ENCODE assay signal across 1 cellular context in the genomic region with DNA sequence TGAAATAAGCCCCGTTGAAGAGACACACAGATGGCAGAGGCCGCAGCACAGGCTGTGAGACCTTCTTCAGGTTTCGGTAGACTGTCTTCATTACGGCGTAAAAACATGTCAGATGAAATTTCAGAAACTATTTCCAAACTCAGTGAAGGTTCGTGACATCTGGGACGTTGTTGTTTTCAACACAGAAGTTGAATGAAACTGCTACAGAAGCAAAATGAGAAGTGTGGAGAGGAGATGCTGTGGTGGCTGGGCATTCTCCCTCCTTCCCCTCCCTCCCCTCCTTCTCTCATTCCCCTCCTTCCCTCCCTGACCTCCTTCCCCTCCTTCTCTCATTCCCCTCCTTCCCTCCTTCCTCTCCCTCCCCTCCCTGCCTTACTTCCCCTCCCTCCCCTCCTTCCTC.
TF ChIP-seq lines count a peak whose summit lies in the region.

No MANE protein-coding gene starts in this region.

TF ChIP-seq in GM12878, 131 proteins besides CTCF, POLR2A, EP300 and RAD21 (continued from another document and continues in another):
- TF ChIP-seq RCOR1 (conservative IDR thresholded peaks at IDR 0.05; ENCODE audit: low read depth, low read length), result no peak
- no peak for TF ChIP-seq SUPT20H (IDR thresholded peaks at IDR 0.05; ENCODE audit: borderline replicate concordance, control insufficient read depth, low read depth, low read length)
- TF ChIP-seq, protein P1, sequence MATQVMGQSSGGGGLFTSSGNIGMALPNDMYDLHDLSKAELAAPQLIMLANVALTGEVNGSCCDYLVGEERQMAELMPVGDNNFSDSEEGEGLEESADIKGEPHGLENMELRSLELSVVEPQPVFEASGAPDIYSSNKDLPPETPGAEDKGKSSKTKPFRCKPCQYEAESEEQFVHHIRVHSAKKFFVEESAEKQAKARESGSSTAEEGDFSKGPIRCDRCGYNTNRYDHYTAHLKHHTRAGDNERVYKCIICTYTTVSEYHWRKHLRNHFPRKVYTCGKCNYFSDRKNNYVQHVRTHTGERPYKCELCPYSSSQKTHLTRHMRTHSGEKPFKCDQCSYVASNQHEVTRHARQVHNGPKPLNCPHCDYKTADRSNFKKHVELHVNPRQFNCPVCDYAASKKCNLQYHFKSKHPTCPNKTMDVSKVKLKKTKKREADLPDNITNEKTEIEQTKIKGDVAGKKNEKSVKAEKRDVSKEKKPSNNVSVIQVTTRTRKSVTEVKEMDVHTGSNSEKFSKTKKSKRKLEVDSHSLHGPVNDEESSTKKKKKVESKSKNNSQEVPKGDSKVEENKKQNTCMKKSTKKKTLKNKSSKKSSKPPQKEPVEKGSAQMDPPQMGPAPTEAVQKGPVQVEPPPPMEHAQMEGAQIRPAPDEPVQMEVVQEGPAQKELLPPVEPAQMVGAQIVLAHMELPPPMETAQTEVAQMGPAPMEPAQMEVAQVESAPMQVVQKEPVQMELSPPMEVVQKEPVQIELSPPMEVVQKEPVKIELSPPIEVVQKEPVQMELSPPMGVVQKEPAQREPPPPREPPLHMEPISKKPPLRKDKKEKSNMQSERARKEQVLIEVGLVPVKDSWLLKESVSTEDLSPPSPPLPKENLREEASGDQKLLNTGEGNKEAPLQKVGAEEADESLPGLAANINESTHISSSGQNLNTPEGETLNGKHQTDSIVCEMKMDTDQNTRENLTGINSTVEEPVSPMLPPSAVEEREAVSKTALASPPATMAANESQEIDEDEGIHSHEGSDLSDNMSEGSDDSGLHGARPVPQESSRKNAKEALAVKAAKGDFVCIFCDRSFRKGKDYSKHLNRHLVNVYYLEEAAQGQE (IDR thresholded peaks at IDR 0.05; ENCODE audit: low read depth, low read length), result no peak
- no peak for TF ChIP-seq SUZ12 (IDR thresholded peaks at IDR 0.05; ENCODE audit: unreplicated experiment)
- no peak for TF ChIP-seq SMAD1 (IDR thresholded peaks at IDR 0.05; ENCODE audit: low read depth, partially characterized antibody)
- TF ChIP-seq BCL11A (IDR thresholded peaks at IDR 0.05; ENCODE audit: low read depth, low read length), result no peak
- TF ChIP-seq, protein P2, sequence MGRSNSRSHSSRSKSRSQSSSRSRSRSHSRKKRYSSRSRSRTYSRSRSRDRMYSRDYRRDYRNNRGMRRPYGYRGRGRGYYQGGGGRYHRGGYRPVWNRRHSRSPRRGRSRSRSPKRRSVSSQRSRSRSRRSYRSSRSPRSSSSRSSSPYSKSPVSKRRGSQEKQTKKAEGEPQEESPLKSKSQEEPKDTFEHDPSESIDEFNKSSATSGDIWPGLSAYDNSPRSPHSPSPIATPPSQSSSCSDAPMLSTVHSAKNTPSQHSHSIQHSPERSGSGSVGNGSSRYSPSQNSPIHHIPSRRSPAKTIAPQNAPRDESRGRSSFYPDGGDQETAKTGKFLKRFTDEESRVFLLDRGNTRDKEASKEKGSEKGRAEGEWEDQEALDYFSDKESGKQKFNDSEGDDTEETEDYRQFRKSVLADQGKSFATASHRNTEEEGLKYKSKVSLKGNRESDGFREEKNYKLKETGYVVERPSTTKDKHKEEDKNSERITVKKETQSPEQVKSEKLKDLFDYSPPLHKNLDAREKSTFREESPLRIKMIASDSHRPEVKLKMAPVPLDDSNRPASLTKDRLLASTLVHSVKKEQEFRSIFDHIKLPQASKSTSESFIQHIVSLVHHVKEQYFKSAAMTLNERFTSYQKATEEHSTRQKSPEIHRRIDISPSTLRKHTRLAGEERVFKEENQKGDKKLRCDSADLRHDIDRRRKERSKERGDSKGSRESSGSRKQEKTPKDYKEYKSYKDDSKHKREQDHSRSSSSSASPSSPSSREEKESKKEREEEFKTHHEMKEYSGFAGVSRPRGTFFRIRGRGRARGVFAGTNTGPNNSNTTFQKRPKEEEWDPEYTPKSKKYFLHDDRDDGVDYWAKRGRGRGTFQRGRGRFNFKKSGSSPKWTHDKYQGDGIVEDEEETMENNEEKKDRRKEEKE (IDR thresholded peaks at IDR 0.05), result no peak
- no peak for TF ChIP-seq STAT1 (conservative IDR thresholded peaks at IDR 0.05)
- TF ChIP-seq IKZF2 (IDR thresholded peaks at IDR 0.05), result peak; percentile 23 to 27; a peak in 3 of 4 replicates
- TF ChIP-seq MXI1 (IDR thresholded peaks at IDR 0.05; ENCODE audit: low read depth, low read length), result no peak
- no peak for TF ChIP-seq ASH2L (IDR thresholded peaks at IDR 0.05; ENCODE audit: borderline replicate concordance, low read depth)
- TF ChIP-seq WRNIP1 (IDR thresholded peaks at IDR 0.05; ENCODE audit: borderline replicate concordance, low read depth, low read length), result no peak
- TF ChIP-seq, protein P3, sequence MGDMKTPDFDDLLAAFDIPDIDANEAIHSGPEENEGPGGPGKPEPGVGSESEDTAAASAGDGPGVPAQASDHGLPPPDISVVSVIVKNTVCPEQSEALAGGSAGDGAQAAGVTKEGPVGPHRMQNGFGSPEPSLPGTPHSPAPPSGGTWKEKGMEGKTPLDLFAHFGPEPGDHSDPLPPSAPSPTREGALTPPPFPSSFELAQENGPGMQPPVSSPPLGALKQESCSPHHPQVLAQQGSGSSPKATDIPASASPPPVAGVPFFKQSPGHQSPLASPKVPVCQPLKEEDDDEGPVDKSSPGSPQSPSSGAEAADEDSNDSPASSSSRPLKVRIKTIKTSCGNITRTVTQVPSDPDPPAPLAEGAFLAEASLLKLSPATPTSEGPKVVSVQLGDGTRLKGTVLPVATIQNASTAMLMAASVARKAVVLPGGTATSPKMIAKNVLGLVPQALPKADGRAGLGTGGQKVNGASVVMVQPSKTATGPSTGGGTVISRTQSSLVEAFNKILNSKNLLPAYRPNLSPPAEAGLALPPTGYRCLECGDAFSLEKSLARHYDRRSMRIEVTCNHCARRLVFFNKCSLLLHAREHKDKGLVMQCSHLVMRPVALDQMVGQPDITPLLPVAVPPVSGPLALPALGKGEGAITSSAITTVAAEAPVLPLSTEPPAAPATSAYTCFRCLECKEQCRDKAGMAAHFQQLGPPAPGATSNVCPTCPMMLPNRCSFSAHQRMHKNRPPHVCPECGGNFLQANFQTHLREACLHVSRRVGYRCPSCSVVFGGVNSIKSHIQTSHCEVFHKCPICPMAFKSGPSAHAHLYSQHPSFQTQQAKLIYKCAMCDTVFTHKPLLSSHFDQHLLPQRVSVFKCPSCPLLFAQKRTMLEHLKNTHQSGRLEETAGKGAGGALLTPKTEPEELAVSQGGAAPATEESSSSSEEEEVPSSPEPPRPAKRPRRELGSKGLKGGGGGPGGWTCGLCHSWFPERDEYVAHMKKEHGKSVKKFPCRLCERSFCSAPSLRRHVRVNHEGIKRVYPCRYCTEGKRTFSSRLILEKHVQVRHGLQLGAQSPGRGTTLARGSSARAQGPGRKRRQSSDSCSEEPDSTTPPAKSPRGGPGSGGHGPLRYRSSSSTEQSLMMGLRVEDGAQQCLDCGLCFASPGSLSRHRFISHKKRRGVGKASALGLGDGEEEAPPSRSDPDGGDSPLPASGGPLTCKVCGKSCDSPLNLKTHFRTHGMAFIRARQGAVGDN (IDR thresholded peaks at IDR 0.05), result peak; percentile 11; the same call in 1 of the 2 replicates
- no peak for TF ChIP-seq DPF2 (IDR thresholded peaks at IDR 0.05)
- TF ChIP-seq, protein P4, sequence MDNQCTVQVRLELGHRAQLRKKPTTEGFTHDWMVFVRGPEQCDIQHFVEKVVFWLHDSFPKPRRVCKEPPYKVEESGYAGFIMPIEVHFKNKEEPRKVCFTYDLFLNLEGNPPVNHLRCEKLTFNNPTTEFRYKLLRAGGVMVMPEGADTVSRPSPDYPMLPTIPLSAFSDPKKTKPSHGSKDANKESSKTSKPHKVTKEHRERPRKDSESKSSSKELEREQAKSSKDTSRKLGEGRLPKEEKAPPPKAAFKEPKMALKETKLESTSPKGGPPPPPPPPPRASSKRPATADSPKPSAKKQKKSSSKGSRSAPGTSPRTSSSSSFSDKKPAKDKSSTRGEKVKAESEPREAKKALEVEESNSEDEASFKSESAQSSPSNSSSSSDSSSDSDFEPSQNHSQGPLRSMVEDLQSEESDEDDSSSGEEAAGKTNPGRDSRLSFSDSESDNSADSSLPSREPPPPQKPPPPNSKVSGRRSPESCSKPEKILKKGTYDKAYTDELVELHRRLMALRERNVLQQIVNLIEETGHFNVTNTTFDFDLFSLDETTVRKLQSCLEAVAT (IDR thresholded peaks at IDR 0.05), result 0 out of 2 replicates have a peak, but pooled peaks have one; percentile 16
- no peak for TF ChIP-seq RBBP5 (conservative IDR thresholded peaks at IDR 0.05)
- TF ChIP-seq TAF1 (IDR thresholded peaks at IDR 0.05; ENCODE audit: borderline replicate concordance, low read depth, low read length), result peak; percentile 43; the same call in 1 of the 2 replicates
- no peak for TF ChIP-seq MTA2 (IDR thresholded peaks at IDR 0.05; ENCODE audit: low read depth)
- no peak for TF ChIP-seq CEBPB (IDR thresholded peaks at IDR 0.05; ENCODE audit: borderline replicate concordance in 1 of 2, low read depth in 2 of 2, low read length in 2 of 2)
- no peak for TF ChIP-seq NBN (IDR thresholded peaks at IDR 0.05)
- no peak for TF ChIP-seq KLF5 (IDR thresholded peaks at IDR 0.05; ENCODE audit: partially characterized antibody)
- TF ChIP-seq EED (IDR thresholded peaks at IDR 0.05; ENCODE audit: low read depth), result peak; percentile 63
- peak; percentile 27; the same call in 1 of the 2 replicates for TF ChIP-seq CREB1 (IDR thresholded peaks at IDR 0.05; ENCODE audit: low read depth)
- no peak for TF ChIP-seq RELA (IDR thresholded peaks at IDR 0.05; ENCODE audit: borderline replicate concordance, partially characterized antibody)
- TF ChIP-seq, protein P5, sequence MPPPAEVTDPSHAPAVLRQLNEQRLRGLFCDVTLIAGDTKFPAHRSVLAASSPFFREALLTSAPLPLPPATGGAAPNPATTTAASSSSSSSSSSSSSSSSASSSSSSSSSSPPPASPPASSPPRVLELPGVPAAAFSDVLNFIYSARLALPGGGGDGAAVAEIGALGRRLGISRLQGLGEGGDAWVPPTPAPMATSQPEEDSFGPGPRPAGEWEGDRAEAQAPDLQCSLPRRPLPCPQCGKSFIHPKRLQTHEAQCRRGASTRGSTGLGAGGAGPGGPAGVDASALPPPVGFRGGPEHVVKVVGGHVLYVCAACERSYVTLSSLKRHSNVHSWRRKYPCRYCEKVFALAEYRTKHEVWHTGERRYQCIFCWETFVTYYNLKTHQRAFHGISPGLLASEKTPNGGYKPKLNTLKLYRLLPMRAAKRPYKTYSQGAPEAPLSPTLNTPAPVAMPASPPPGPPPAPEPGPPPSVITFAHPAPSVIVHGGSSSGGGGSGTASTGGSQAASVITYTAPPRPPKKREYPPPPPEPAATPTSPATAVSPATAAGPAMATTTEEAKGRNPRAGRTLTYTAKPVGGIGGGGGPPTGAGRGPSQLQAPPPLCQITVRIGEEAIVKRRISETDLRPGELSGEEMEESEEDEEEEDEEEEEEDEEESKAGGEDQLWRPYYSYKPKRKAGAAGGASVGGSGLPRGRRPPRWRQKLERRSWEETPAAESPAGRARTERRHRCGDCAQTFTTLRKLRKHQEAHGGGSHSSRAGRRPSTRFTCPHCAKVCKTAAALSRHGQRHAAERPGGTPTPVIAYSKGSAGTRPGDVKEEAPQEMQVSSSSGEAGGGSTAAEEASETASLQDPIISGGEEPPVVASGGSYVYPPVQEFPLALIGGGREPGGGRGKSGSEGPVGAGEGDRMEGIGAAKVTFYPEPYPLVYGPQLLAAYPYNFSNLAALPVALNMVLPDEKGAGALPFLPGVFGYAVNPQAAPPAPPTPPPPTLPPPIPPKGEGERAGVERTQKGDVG (CRISPR knock-in tag; IDR thresholded peaks at IDR 0.05), result no peak
- TF ChIP-seq ETV6 (conservative IDR thresholded peaks at IDR 0.05 in 1 of 2, IDR thresholded peaks at IDR 0.05 in 1 of 2; ENCODE audit: borderline replicate concordance in 1 of 2, low read depth in 1 of 2), result peak in 1 of 2 experiments; percentile 9; a peak in 1 of 4 replicates
- TF ChIP-seq YBX1 (IDR thresholded peaks at IDR 0.05), result no peak
- 0 out of 2 replicates have a peak, but pooled peaks have one; percentile 51 for TF ChIP-seq TCF12 (IDR thresholded peaks at IDR 0.05; ENCODE audit: low read depth, low read length)
- no peak for TF ChIP-seq EZH2 (IDR thresholded peaks at IDR 0.05; ENCODE audit: borderline replicate concordance, control insufficient read depth, low read depth, low read length)
- TF ChIP-seq RB1 (IDR thresholded peaks at IDR 0.05; ENCODE audit: borderline replicate concordance), result no peak
- TF ChIP-seq SP1 (IDR thresholded peaks at IDR 0.05; ENCODE audit: low read depth, low read length), result peak; percentile 18
- peak; percentile 61; the same call in 1 of the 2 replicates for TF ChIP-seq POLR2AphosphoS5 (IDR thresholded peaks at IDR 0.05; ENCODE audit: low read length)
- no peak for TF ChIP-seq BHLHE40 (IDR thresholded peaks at IDR 0.05; ENCODE audit: borderline replicate concordance in 1 of 2, low read depth in 2 of 2, low read length in 1 of 2)
- no peak for TF ChIP-seq NR2C2 (IDR thresholded peaks at IDR 0.05; ENCODE audit: borderline replicate concordance, control insufficient read depth, insufficient read length, low read depth)
- no peak for TF ChIP-seq FOS (IDR thresholded peaks at IDR 0.05; ENCODE audit: borderline replicate concordance, extremely low read depth, insufficient read length)
- 0 out of 2 replicates have a peak, but pooled peaks have one; percentile 10 for TF ChIP-seq ZNF24 (IDR thresholded peaks at IDR 0.05)
- TF ChIP-seq FOXM1 (IDR thresholded peaks at IDR 0.05; ENCODE audit: low read depth, low read length), result no peak
- peak; percentile 56; the same call in 1 of the 2 replicates for TF ChIP-seq SPI1 (IDR thresholded peaks at IDR 0.05; ENCODE audit: borderline replicate concordance, insufficient read depth, low read depth, low read length)
- 0 out of 2 replicates have a peak, but pooled peaks have one; percentile 16 for TF ChIP-seq IRF4 (IDR thresholded peaks at IDR 0.05; ENCODE audit: low read depth, low read length)
- TF ChIP-seq, protein P6, sequence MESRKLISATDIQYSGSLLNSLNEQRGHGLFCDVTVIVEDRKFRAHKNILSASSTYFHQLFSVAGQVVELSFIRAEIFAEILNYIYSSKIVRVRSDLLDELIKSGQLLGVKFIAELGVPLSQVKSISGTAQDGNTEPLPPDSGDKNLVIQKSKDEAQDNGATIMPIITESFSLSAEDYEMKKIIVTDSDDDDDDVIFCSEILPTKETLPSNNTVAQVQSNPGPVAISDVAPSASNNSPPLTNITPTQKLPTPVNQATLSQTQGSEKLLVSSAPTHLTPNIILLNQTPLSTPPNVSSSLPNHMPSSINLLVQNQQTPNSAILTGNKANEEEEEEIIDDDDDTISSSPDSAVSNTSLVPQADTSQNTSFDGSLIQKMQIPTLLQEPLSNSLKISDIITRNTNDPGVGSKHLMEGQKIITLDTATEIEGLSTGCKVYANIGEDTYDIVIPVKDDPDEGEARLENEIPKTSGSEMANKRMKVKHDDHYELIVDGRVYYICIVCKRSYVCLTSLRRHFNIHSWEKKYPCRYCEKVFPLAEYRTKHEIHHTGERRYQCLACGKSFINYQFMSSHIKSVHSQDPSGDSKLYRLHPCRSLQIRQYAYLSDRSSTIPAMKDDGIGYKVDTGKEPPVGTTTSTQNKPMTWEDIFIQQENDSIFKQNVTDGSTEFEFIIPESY (IDR thresholded peaks at IDR 0.05), result no peak
- TF ChIP-seq RUNX3 (IDR thresholded peaks at IDR 0.05; ENCODE audit: low read length), result peak; percentile 22; the same call in 1 of the 2 replicates
